15 cellular contexts compared by ENCODE assay signal in genomic region chr15:81419304-81419943, GRCh38. TPM values are rescaled to one million over a fixed set of nuclear protein-coding genes. Genes with fewer than 3 reads are reported as not detected.
A peak's percentile ranks its signal among the peaks of the same experiment; 100 is the strongest.
DNase-seq lines count a peak whose midpoint lies in the region; TF ChIP-seq lines count a peak whose summit lies in the region.
"Had no signal": no experiment of that assay in that cellular context is flagged by ENCODE, and none has a peak within 500 bp of the region (broad histone marks: within the 10 kb centered on the region; RNA-seq: fewer than 3 reads in every experiment).

No MANE protein-coding gene starts in this region.

- H3K36me3 ChIP-seq in fibroblast of lung (ENCODE audit: control insufficient read depth, insufficient read depth, low read length) (no peaks in the 10 kb centered on the region), osteoblast (ENCODE audit: insufficient read depth, low read length) (no peaks in the 10 kb centered on the region), left ventricle myocardium inferior (no peaks in the 10 kb centered on the region)
- H3K36me3 ChIP-seq: lower lobe of right lung, thoracic aorta had no signal

- TF ChIP-seq CTCF in fibroblast of lung (conservative IDR thresholded peaks at IDR 0.05 in 1 of 2, IDR thresholded peaks at IDR 0.05 in 1 of 2; ENCODE audit: low read depth in 1 of 2, low read length in 2 of 2) (no peak), osteoblast (IDR thresholded peaks at IDR 0.05; ENCODE audit: extremely low read depth, low read depth, low read length) (no peak), left ventricle myocardium inferior (IDR thresholded peaks at IDR 0.05; ENCODE audit: borderline replicate concordance) (no peak)

- H3K9ac ChIP-seq in fibroblast of lung (ENCODE audit: insufficient read depth, low read length): no peak overlapping the region

- H3K79me2 ChIP-seq in fibroblast of lung (ENCODE audit: control insufficient read depth, insufficient read depth, low read length) (no peaks in the 10 kb centered on the region), osteoblast (ENCODE audit: insufficient read depth, low read length) (no peaks in the 10 kb centered on the region)

- no peaks in the 10 kb centered on the region for H4K20me1 ChIP-seq in fibroblast of lung (ENCODE audit: control insufficient read depth, extremely low read depth, insufficient read depth, low read length)
- no peaks in the 10 kb centered on the region for H4K20me1 ChIP-seq in osteoblast (ENCODE audit: insufficient read depth, low read length)

- intact Hi-C loops in left ventricle myocardium inferior (cut with micrococcal nuclease): no loop called here

- H3K4me1 ChIP-seq in fibroblast of lung (ENCODE audit: control insufficient read depth, extremely low read depth, insufficient read depth, low read length): no peaks in the 10 kb centered on the region
- H3K4me1 ChIP-seq in osteoblast (ENCODE audit: insufficient read depth, low read length): peaks cover 8% of the 10 kb centered on the region
- H3K4me1 ChIP-seq in left ventricle myocardium inferior: no peaks in the 10 kb centered on the region
- H3K4me1 ChIP-seq: body of pancreas, lower lobe of right lung had no signal

- H3K4me2 ChIP-seq in fibroblast of lung (ENCODE audit: extremely low read depth, insufficient read depth, low read length): no peak overlapping the region
- H3K4me2 ChIP-seq in osteoblast (ENCODE audit: insufficient read depth, low read length): peak overlapping the region; percentile 62

- H3K27me3 ChIP-seq in fibroblast of lung (ENCODE audit: control insufficient read depth, insufficient read depth, low read length): no peaks in the 10 kb centered on the region
- no peaks in the 10 kb centered on the region for H3K27me3 ChIP-seq in osteoblast (ENCODE audit: insufficient read depth, low read length)
- no peaks in the 10 kb centered on the region for H3K27me3 ChIP-seq in left ventricle myocardium inferior (ENCODE audit: low read depth)
- H3K27me3 ChIP-seq: body of pancreas had no signal

- H2AFZ ChIP-seq in fibroblast of lung (ENCODE audit: low read length) (no peak overlapping the region), osteoblast (ENCODE audit: low read length) (peak overlapping the region; percentile 69)

- DNase-seq in H4 (ENCODE audit: low spot score): peak; percentile 54
- peak; percentile 89 to 90 for DNase-seq in NCI-H524 (lab: John Stamatoyannopoulos, UW)
- DNase-seq in fibroblast of lung (ENCODE audit: low read depth in 2 of 2): peak; percentile 56 to 85
- no peak for DNase-seq in osteoblast (ENCODE audit: insufficient read length, low spot score, missing footprints)
- DNase-seq in NCI-H1930 (lab: John Stamatoyannopoulos, UW): no peak
- DNase-seq in left ventricle myocardium inferior: no peak
- no peak for DNase-seq in activated CD4-positive, CD25-positive, alpha-beta regulatory T cell treated with anti-CD3 and anti-CD28 coated beads, Interleukin-2, amount 50 U/mL, for 72 hours
- DNase-seq in HuH-7.5 (ENCODE audit: low spot score): no peak
- DNase-seq: CD4-positive, alpha-beta memory T cell; lower lobe of right lung; MV-4-11 had no signal

- H3K9me3 ChIP-seq in fibroblast of lung (ENCODE audit: control insufficient read depth, insufficient read depth, low read depth, low read length) (no peaks in the 10 kb centered on the region), osteoblast (ENCODE audit: low read depth, low read length) (no peaks in the 10 kb centered on the region), left ventricle myocardium inferior (replicated peaks) (no peaks in the 10 kb centered on the region)
- H3K9me3 ChIP-seq: body of pancreas, lower lobe of right lung, thoracic aorta had no signal

- H3K4me3 ChIP-seq in fibroblast of lung (replicated peaks in 1 of 4; ENCODE audit: control extremely low read depth in 1 of 4, insufficient read depth in 1 of 4, low read depth in 3 of 4, low read length in 4 of 4) (no peak overlapping the region), osteoblast (ENCODE audit: insufficient read depth, low read length) (no peak overlapping the region), left ventricle myocardium inferior (no peak overlapping the region)
- H3K4me3 ChIP-seq: body of pancreas, lower lobe of right lung, thoracic aorta had no signal

- H3K27ac ChIP-seq in fibroblast of lung (ENCODE audit: insufficient read depth, low read length) (no peak overlapping the region), osteoblast (ENCODE audit: low read depth, low read length) (no peak overlapping the region), left ventricle myocardium inferior (replicated peaks) (no peak overlapping the region)
- H3K27ac ChIP-seq: body of pancreas, lower lobe of right lung, thoracic aorta had no signal

RNA-seq across cellular contexts. Expression of gene TMC3, which starts 45.4 kb away (rescaled TPM):
- not detected in 2 replicates for total RNA-seq in H4 (2014; rRNA removed; shearing (Covaris generic))
- total RNA-seq in fibroblast of lung (not detected in 2 replicates), osteoblast (not detected in 2 replicates), left ventricle myocardium inferior (not detected)
- not detected in 2 replicates for polyA plus RNA-seq in fibroblast of lung
- polyA plus RNA-seq in fibroblast of lung (2012): 0.02 and 0.05 TPM in 2 replicates
- not detected in 2 replicates for polyA minus RNA-seq in fibroblast of lung (ENCODE audit: low replicate concordance)
- total RNA-seq: CD4-positive, alpha-beta memory T cell; lower lobe of right lung; pulmonary artery endothelial cell had no signal
- polyA plus RNA-seq: esophagus had no signal

Comparison
In these comparisons a context has a peak if more than half of its experiments do, and no peak if none do; other contexts are left out.
1. DNase-seq: peak in H4 (single experiment), NCI-H524 (2 of 2) and fibroblast of lung (2 of 2); none in osteoblast (single experiment), NCI-H1930 (0 of 2), left ventricle myocardium inferior (single experiment), activated CD4-positive, CD25-positive, alpha-beta regulatory T cell treated with anti-CD3 and anti-CD28 coated beads, Interleukin-2, amount 50 U/mL, for 72 hours (single experiment) and HuH-7.5 (single experiment).